In the genomic region with DNA sequence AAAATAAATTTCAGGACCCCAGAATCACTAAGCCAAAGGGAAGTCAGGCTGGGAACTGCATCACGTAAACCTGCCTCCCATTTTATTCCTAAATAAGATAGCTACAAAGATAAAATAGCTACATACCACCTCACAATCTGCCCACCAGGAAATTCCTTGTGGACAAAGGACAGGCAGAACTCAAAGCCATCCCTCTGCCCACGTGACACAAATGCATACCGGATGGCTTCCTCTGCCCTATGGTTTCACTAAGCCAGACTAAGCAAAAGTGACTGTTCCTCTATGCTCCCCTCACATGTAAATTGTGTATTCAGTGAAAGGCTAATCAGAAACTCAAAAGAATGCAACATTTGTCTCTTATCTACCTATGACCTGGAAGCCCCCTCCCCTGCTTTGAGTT, we compare ENCODE assay signal across 22 cellular contexts. TPM values are rescaled to one million over a fixed set of nuclear protein-coding genes. Genes with fewer than 3 reads are reported as not detected.
DNase-seq lines count a peak whose midpoint lies in the region; ATAC-seq, FAIRE-seq and TF ChIP-seq lines count a peak whose summit lies in the region.
"Had no signal": no experiment of that assay in that cellular context is flagged by ENCODE, and none has a peak within 500 bp of the region (broad histone marks: within the 10 kb centered on the region; RNA-seq: fewer than 3 reads in every experiment).

No MANE protein-coding gene starts in this region.

- 69% methylated on average over 3 of the region's 3 CpGs for WGBS in GM12878 (ENCODE audit: insufficient coverage, insufficient replicate concordance, low lambda C conversion rate, missing lambda C conversion rate)
- no CpG with 5 or more reads among the region's 3 CpGs for WGBS in mesendoderm (ENCODE audit: extremely low coverage, insufficient coverage, low lambda C conversion rate)

- H3K9ac ChIP-seq in GM12878 (ENCODE audit: control insufficient read depth, insufficient read depth, low read length) (no peak overlapping the region), mesendoderm (ENCODE audit: low read length) (no peak overlapping the region)

- no peak overlapping the region for H3K23ac ChIP-seq in mesendoderm (ENCODE audit: low read length)

- no peak overlapping the region for H3K4ac ChIP-seq in mesendoderm (ENCODE audit: low read depth, low read length)

- H2BK5ac ChIP-seq in mesendoderm (ENCODE audit: low read length) = no peak overlapping the region

- H3K4me2 ChIP-seq in GM12878 (ENCODE audit: control insufficient read depth, insufficient read depth) (no peak overlapping the region), mesendoderm (ENCODE audit: low read length) (no peak overlapping the region)

- H4K5ac ChIP-seq in mesendoderm (ENCODE audit: low read length) = no peak overlapping the region

- H3K4me1 ChIP-seq in GM12878 (ENCODE audit: control insufficient read depth, insufficient read depth, low read length) (peaks cover 38% of the 10 kb centered on the region), mesendoderm (ENCODE audit: control insufficient read depth, low read depth, low read length) (peaks cover 4% of the 10 kb centered on the region)

- H2BK15ac ChIP-seq in mesendoderm (replicated peaks; ENCODE audit: low read depth) = no peak overlapping the region

- peak; percentile 76 for DNase-seq in EH (ENCODE audit: low read depth)
- DNase-seq in GM12878 (ENCODE audit: low read depth, low spot score) = no peak
- peak; percentile 95 for DNase-seq in mesendoderm
- no peak for DNase-seq in NCI-H226
- no peak for DNase-seq in LoVo (ENCODE audit: low spot score)
- DNase-seq in GM13977 (ENCODE audit: low spot score) = no peak
- no peak for DNase-seq in activated effector memory CD4-positive, alpha-beta T cell treated with Interleukin-2 at 50 U/mL for 16 hours
- DNase-seq: activated CD8-positive, alpha-beta T cell treated with anti-CD3 and anti-CD28 coated beads, Interleukin-2, amount 10 ng/mL, durations not matched to agents 7 days and 5 days; activated T-cell treated with anti-CD3 and anti-CD28 coated beads, Interleukin-2, amount 50 U/mL, for 48 hours; body of pancreas; foreskin melanocyte; hypothalamus; kidney glomerular epithelial cell; natural killer cell; NCI-H187 treated with DMSO at 0.1 percent for 48 hours; NCI-H345; T1000 had no signal

- in situ Hi-C loops in GM12878 (cut with MboI) (no loop called here), GM13977 (cut with MboI; ENCODE audit: low pct_unique_long_range_greater_than_20kb, low sequenced_read_pairs, unreplicated experiment) (no loop called here)

- ATAC-seq in HG02885 (IDR thresholded peaks at IDR 0.05; ENCODE audit: poor library complexity, unreplicated experiment) = peak; percentile 47
- ATAC-seq in GM12878 = peak; percentile 41
- ATAC-seq: activated CD4-positive, CD25-positive, alpha-beta regulatory T cell treated with anti-CD3 and anti-CD28 coated beads, Interleukin-2, amount 50 U/mL, for 24 hours; activated CD8-positive, alpha-beta T cell treated with anti-CD3 and anti-CD28 coated beads, Interleukin-2, amount 10 ng/mL, durations not matched to agents 7 days and 5 days; activated naive CD4-positive, alpha-beta T cell treated with anti-CD3 and anti-CD28 coated beads, Interleukin-2, amount 50 U/mL, for 72 hours; body of pancreas; natural killer cell had no signal

- H3K36me3 ChIP-seq in GM12878 (ENCODE audit: control insufficient read depth in 2 of 2, insufficient read depth in 2 of 2, low read length in 1 of 2) (no peaks in the 10 kb centered on the region), mesendoderm (ENCODE audit: control insufficient read depth, insufficient read depth, low read length) (no peaks in the 10 kb centered on the region)

- H2AK5ac ChIP-seq in mesendoderm (ENCODE audit: low read length) = no peak overlapping the region

- peaks cover 29% of the 10 kb centered on the region for H3K79me2 ChIP-seq in GM12878 (ENCODE audit: control insufficient read depth, insufficient read depth, low read length)
- H3K79me2 ChIP-seq in mesendoderm (ENCODE audit: control insufficient read depth, insufficient read depth, low read length) = no peaks in the 10 kb centered on the region

- H3K79me1 ChIP-seq in mesendoderm (ENCODE audit: low read length) = peaks cover 2% of the 10 kb centered on the region

- H2AFZ ChIP-seq in GM12878 (ENCODE audit: control insufficient read depth, low read depth, low read length) = no peak overlapping the region

- H3K18ac ChIP-seq in mesendoderm (ENCODE audit: low read length) = peak overlapping the region; percentile 60

- TF ChIP-seq RAD21 in GM12878 (IDR thresholded peaks at IDR 0.05; ENCODE audit: insufficient read depth, low read depth, low read length) = no peak

- H3K56ac ChIP-seq in mesendoderm (ENCODE audit: low read length) = no peak overlapping the region

- H3K4me3 ChIP-seq in GM12878 (no peak overlapping the region), mesendoderm (ENCODE audit: low read length) (no peak overlapping the region)
- H3K4me3 ChIP-seq: body of pancreas, coronary artery had no signal

- CTCF ChIA-PET in GM12878 (lab: Yijun Ruan, JAX) = interaction anchor here (0.8 to 2.8 kb wide), 2 partner anchors 11 to 71 kb away, joined by 3 to 11 read pairs; no protein-coding TSS in a partner anchor

- no peak for TF ChIP-seq POLR2A in GM12878 (IDR thresholded peaks at IDR 0.05; ENCODE audit: low read depth, low read length)

- SMC1A ChIA-PET in GM12878 (lab: Charles Lee; ENCODE audit: uncharacterized antibody, unreplicated experiment) = interaction anchor here (2.1 to 8.8 kb wide), 4 partner anchors 10 to 17 kb away, joined by 4 to 64 read pairs (median 13); partner anchors contain the start of gene MBOAT1

- RAD21 ChIA-PET in GM12878 (lab: Charles Lee; ENCODE audit: unreplicated experiment) = interaction anchor here (1.6 kb wide), 1 partner anchor 13 kb away, joined by 5 read pairs; no protein-coding TSS in a partner anchor

- intact Hi-C loops in GM12878 (cut with micrococcal nuclease; ENCODE audit: unreplicated experiment) = no loop called here

- TF ChIP-seq CTCF in GM12878 (IDR thresholded peaks at IDR 0.05 in 2 of 3, conservative IDR thresholded peaks at IDR 0.05 in 1 of 3; ENCODE audit: control insufficient read depth in 2 of 3, extremely low read depth in 1 of 3, insufficient read depth in 1 of 3, low read depth in 3 of 3, low read length in 3 of 3) (no peak), GM13977 (IDR thresholded peaks at IDR 0.05; ENCODE audit: extremely low read depth, insufficient read depth, missing control alignments) (no peak)

- no peak overlapping the region for H4K8ac ChIP-seq in mesendoderm (ENCODE audit: low read depth, low read length)

- H4K20me1 ChIP-seq in GM12878 (ENCODE audit: control insufficient read depth, insufficient read depth) = no peaks in the 10 kb centered on the region

- no TSS peak for BruUV-seq in GM12878 (replicated peaks; lab: Mats Ljungman, UMichigan)

- FAIRE-seq in GM12878 (lab: Jason Lieb, UNC) = no peak

- no peaks in the 10 kb centered on the region for H3K27me3 ChIP-seq in GM12878 (replicated peaks in 1 of 2; ENCODE audit: control insufficient read depth in 2 of 2, insufficient read depth in 2 of 2, low read length in 1 of 2)
- no peaks in the 10 kb centered on the region for H3K27me3 ChIP-seq in mesendoderm (ENCODE audit: insufficient read depth, low read length, poor library complexity)
- H3K27me3 ChIP-seq: body of pancreas had no signal

- H3K27ac ChIP-seq in GM12878 (ENCODE audit: control insufficient read depth, insufficient read depth) (peak overlapping the region; percentile 38), mesendoderm (ENCODE audit: low read depth, low read length) (peak overlapping the region; percentile 4)
- H3K27ac ChIP-seq: body of pancreas, C4-2B, coronary artery had no signal

- POLR2A ChIA-PET in GM12878 (lab: Charles Lee) = interaction anchor here (0.9 to 1.5 kb wide), 2 partner anchors 16 to 23 kb away, joined by 3 to 4 read pairs; no protein-coding TSS in a partner anchor

- TF ChIP-seq EP300 in GM12878 (IDR thresholded peaks at IDR 0.05; ENCODE audit: borderline replicate concordance in 1 of 2, control insufficient read depth in 1 of 2, low read depth in 2 of 2, low read length in 2 of 2) = no peak

- H3K9me3 ChIP-seq in GM12878 (replicated peaks; ENCODE audit: control insufficient read depth, insufficient read depth, low read length) = no peaks in the 10 kb centered on the region; the same call in 2 of the 3 replicates
- H3K9me3 ChIP-seq: body of pancreas had no signal

- no peak overlapping the region for H2BK120ac ChIP-seq in mesendoderm (ENCODE audit: low read depth, low read length)

TF ChIP-seq in GM12878, 131 proteins besides CTCF, POLR2A, EP300 and RAD21 (continues in another document):
- TF ChIP-seq USF1 (IDR thresholded peaks at IDR 0.05; ENCODE audit: borderline replicate concordance, extremely low read length, insufficient read depth, low read depth, low read length) = peak; percentile 63
- TF ChIP-seq TCF7 (IDR thresholded peaks at IDR 0.05; ENCODE audit: borderline replicate concordance) = no peak

RNA-seq across cellular contexts. Expression of gene MBOAT1, which starts 15.0 kb away (rescaled TPM):
- 52.4 and 54.2 TPM in 2 replicates for total RNA-seq in GM12878 (2013; cell fraction: nucleolus; rRNA removed)
- total RNA-seq in GM12878 (2014; rRNA removed) (21.0 and 22.7 TPM in 2 replicates), GM12878 (2014; rRNA removed; fragmentation: Illumina TruSeq; extraction: Trizol) (17.0 and 17.2 TPM in 2 replicates), GM12878 (2021) (18.2 and 19.3 TPM in 2 replicates)
- polyA plus RNA-seq in GM12878 (2011; ENCODE audit: low read depth) = 7.0 TPM
- polyA plus RNA-seq in GM12878 (2011; rRNA removed) (13.9 and 16.1 TPM in 2 replicates), GM12878 (2014; fragmentation: Illumina TruSeq; extraction: Trizol) (13.3 and 20.8 TPM in 2 replicates), GM12878 (2014; fragmentation: Nextera tagmentation; extraction: Ambion mirVana) (under 1 TPM; 0.39 to 0.44 TPM), GM12878 (2014; rRNA removed) (7.6 and 9.9 TPM in 2 replicates), GM12878 (2016; fragmentation: Nextera tagmentation; extraction: Ambion mirVana) (1 to 10 TPM; 4.6 to 7.7 TPM)
- 9.0 and 11.4 TPM in 2 replicates for polyA plus RNA-seq in GM12878 (2011; cell fraction: cytosol; rRNA removed)
- 17.9 and 22.1 TPM in 2 replicates for polyA plus RNA-seq in GM12878 (2011; cell fraction: nucleus; rRNA removed)
- polyA plus RNA-seq in GM12878 (2012) = 6.3 and 9.0 TPM in 2 replicates
- 33.9 and 34.7 TPM in 2 replicates for polyA minus RNA-seq in GM12878 (2011; rRNA and poly(A)+ RNA removed)
- 17.2 and 17.4 TPM in 2 replicates for polyA minus RNA-seq in GM12878 (2011; cell fraction: cytosol; rRNA and poly(A)+ RNA removed)
- 17.4 and 22.4 TPM in 2 replicates for polyA minus RNA-seq in GM12878 (2011; cell fraction: nucleus; rRNA and poly(A)+ RNA removed)
- polyA plus RNA-seq in mesendoderm (2013, experiment 1 of 2) = 6.0 TPM
- 6.0 TPM for polyA plus RNA-seq in mesendoderm (2013, experiment 2 of 2)

Comparison
In these comparisons a context has a peak if more than half of its experiments do, and no peak if none do; other contexts are left out.
1. DNase-seq: peak in EH (single experiment) and mesendoderm (single experiment); none in GM12878 (single experiment), NCI-H226 (single experiment), LoVo (single experiment), GM13977 (single experiment) and activated effector memory CD4-positive, alpha-beta T cell treated with Interleukin-2 at 50 U/mL for 16 hours (single experiment).